1 cellular context compared by ENCODE assay signal in the genomic region with DNA sequence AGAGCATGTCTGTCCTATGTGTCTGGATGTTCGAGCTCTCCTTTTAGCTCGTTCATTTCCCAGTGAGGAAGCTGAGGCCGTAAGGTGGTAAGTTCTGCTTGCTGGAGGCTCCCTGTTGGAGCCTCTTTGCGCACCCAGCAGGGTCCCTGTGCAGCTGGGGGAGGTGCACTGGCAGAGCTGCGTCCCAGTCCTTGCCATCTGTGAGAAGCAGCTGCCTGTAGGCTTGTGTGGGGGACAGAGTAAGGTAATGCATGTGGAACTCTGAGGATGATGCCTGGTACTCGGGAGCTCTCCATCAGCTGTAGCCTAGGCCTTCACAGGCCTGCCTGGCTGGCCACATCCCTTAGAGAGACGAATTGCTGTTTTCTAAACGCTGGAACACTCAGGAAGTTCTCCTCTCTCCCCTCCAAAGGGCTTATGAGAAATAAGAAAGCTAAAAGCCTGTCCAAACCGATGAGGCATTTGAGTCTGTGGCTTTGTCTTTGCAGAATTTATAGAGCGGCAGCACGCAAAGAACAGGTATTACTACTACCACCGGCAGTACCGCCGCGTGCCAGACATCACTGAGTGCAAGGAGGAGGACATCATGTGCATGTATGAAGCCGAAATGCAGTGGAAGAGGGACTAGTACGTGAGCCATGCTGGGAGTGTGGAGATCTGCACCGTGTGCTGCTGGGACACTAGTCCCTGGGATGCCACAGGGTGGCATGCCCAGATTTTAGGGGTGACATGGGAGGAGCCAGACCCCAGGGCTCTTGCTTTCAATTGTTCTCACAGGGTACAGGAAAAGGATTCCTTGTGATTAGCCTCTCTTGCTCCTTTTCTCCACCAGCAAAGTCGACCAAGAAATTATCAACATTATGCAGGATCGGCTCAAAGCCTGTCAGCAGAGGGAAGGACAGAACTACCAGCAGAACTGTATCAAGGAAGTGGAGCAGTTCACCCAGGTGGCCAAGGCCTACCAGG.
TF ChIP-seq lines count a peak whose summit lies in the region.

No MANE protein-coding gene starts in this region.

TF ChIP-seq in WTC11, 78 proteins besides CTCF, POLR2A, EP300 and RAD21 (continued from another document and continues in another):
- TF ChIP-seq, protein P1, sequence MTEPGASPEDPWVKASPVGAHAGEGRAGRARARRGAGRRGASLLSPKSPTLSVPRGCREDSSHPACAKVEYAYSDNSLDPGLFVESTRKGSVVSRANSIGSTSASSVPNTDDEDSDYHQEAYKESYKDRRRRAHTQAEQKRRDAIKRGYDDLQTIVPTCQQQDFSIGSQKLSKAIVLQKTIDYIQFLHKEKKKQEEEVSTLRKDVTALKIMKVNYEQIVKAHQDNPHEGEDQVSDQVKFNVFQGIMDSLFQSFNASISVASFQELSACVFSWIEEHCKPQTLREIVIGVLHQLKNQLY (CRISPR knock-in tag; IDR thresholded peaks at IDR 0.05) = peak; percentile 17; the same call in 1 of the 2 replicates
- TF ChIP-seq GRHL2 (CRISPR knock-in tag; IDR thresholded peaks at IDR 0.05; ENCODE audit: insufficient replicate concordance, severe bottlenecking) = no peak
- TF ChIP-seq JAZF1 (CRISPR knock-in tag; IDR thresholded peaks at IDR 0.05) = no peak
- no peak for TF ChIP-seq ZBTB21 (CRISPR knock-in tag; IDR thresholded peaks at IDR 0.05; ENCODE audit: borderline replicate concordance)
- no peak for TF ChIP-seq ESRRA (CRISPR knock-in tag; IDR thresholded peaks at IDR 0.05; ENCODE audit: borderline replicate concordance)
- TF ChIP-seq JUN (CRISPR knock-in tag; IDR thresholded peaks at IDR 0.05) = peak; percentile 31; the same call in 1 of the 2 replicates
- TF ChIP-seq TEAD1 (CRISPR knock-in tag; IDR thresholded peaks at IDR 0.05) = peak; percentile 48
- peak; percentile 67; the same call in 1 of the 2 replicates for TF ChIP-seq SMAD4 (CRISPR knock-in tag; IDR thresholded peaks at IDR 0.05)
- no peak for TF ChIP-seq HMGA2 (CRISPR knock-in tag; IDR thresholded peaks at IDR 0.05)
- no peak for TF ChIP-seq ETV6 (CRISPR knock-in tag; IDR thresholded peaks at IDR 0.05)
- TF ChIP-seq CREM (CRISPR knock-in tag; IDR thresholded peaks at IDR 0.05) = 0 out of 2 replicates have a peak, but pooled peaks have one; percentile 66
- no peak for TF ChIP-seq ATF6 (CRISPR knock-in tag; IDR thresholded peaks at IDR 0.05)
- TF ChIP-seq RELA (CRISPR knock-in tag; IDR thresholded peaks at IDR 0.05; ENCODE audit: borderline replicate concordance) = no peak
- peak; percentile 76; the same call in 1 of the 2 replicates for TF ChIP-seq ATF1 (CRISPR knock-in tag; IDR thresholded peaks at IDR 0.05)
- no peak; the same call in 1 of the 2 replicates for TF ChIP-seq ZNF423 (CRISPR knock-in tag; IDR thresholded peaks at IDR 0.05)
- 0 out of 2 replicates have a peak, but pooled peaks have one; percentile 70 for TF ChIP-seq KAT7 (CRISPR knock-in tag; IDR thresholded peaks at IDR 0.05; ENCODE audit: borderline replicate concordance)
- no peak; the same call in 1 of the 2 replicates for TF ChIP-seq FOXP1 (CRISPR knock-in tag; IDR thresholded peaks at IDR 0.05; ENCODE audit: borderline replicate concordance)
- peak; percentile 49; the same call in 1 of the 2 replicates for TF ChIP-seq MAX (CRISPR knock-in tag; IDR thresholded peaks at IDR 0.05)
- TF ChIP-seq IRF2 (CRISPR knock-in tag; IDR thresholded peaks at IDR 0.05; ENCODE audit: borderline replicate concordance, low read depth) = no peak
- TF ChIP-seq, protein P2, sequence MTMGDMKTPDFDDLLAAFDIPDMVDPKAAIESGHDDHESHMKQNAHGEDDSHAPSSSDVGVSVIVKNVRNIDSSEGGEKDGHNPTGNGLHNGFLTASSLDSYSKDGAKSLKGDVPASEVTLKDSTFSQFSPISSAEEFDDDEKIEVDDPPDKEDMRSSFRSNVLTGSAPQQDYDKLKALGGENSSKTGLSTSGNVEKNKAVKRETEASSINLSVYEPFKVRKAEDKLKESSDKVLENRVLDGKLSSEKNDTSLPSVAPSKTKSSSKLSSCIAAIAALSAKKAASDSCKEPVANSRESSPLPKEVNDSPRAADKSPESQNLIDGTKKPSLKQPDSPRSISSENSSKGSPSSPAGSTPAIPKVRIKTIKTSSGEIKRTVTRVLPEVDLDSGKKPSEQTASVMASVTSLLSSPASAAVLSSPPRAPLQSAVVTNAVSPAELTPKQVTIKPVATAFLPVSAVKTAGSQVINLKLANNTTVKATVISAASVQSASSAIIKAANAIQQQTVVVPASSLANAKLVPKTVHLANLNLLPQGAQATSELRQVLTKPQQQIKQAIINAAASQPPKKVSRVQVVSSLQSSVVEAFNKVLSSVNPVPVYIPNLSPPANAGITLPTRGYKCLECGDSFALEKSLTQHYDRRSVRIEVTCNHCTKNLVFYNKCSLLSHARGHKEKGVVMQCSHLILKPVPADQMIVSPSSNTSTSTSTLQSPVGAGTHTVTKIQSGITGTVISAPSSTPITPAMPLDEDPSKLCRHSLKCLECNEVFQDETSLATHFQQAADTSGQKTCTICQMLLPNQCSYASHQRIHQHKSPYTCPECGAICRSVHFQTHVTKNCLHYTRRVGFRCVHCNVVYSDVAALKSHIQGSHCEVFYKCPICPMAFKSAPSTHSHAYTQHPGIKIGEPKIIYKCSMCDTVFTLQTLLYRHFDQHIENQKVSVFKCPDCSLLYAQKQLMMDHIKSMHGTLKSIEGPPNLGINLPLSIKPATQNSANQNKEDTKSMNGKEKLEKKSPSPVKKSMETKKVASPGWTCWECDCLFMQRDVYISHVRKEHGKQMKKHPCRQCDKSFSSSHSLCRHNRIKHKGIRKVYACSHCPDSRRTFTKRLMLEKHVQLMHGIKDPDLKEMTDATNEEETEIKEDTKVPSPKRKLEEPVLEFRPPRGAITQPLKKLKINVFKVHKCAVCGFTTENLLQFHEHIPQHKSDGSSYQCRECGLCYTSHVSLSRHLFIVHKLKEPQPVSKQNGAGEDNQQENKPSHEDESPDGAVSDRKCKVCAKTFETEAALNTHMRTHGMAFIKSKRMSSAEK (CRISPR knock-in tag; IDR thresholded peaks at IDR 0.05; ENCODE audit: borderline replicate concordance) = peak; percentile 51
- no peak for TF ChIP-seq ZNF317 (CRISPR knock-in tag; IDR thresholded peaks at IDR 0.05; ENCODE audit: borderline replicate concordance, low read depth)
- TF ChIP-seq PRRX2 (CRISPR knock-in tag; IDR thresholded peaks at IDR 0.05) = peak; percentile 97
- TF ChIP-seq, protein P3, sequence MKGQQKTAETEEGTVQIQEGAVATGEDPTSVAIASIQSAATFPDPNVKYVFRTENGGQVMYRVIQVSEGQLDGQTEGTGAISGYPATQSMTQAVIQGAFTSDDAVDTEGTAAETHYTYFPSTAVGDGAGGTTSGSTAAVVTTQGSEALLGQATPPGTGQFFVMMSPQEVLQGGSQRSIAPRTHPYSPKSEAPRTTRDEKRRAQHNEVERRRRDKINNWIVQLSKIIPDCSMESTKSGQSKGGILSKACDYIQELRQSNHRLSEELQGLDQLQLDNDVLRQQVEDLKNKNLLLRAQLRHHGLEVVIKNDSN (CRISPR knock-in tag; IDR thresholded peaks at IDR 0.05) = peak; percentile 11; the same call in 1 of the 2 replicates
- no peak for TF ChIP-seq ZNF121 (CRISPR knock-in tag; IDR thresholded peaks at IDR 0.05)
- TF ChIP-seq, protein P4, sequence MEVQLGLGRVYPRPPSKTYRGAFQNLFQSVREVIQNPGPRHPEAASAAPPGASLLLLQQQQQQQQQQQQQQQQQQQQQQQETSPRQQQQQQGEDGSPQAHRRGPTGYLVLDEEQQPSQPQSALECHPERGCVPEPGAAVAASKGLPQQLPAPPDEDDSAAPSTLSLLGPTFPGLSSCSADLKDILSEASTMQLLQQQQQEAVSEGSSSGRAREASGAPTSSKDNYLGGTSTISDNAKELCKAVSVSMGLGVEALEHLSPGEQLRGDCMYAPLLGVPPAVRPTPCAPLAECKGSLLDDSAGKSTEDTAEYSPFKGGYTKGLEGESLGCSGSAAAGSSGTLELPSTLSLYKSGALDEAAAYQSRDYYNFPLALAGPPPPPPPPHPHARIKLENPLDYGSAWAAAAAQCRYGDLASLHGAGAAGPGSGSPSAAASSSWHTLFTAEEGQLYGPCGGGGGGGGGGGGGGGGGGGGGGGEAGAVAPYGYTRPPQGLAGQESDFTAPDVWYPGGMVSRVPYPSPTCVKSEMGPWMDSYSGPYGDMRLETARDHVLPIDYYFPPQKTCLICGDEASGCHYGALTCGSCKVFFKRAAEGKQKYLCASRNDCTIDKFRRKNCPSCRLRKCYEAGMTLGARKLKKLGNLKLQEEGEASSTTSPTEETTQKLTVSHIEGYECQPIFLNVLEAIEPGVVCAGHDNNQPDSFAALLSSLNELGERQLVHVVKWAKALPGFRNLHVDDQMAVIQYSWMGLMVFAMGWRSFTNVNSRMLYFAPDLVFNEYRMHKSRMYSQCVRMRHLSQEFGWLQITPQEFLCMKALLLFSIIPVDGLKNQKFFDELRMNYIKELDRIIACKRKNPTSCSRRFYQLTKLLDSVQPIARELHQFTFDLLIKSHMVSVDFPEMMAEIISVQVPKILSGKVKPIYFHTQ (CRISPR knock-in tag; IDR thresholded peaks at IDR 0.05) = peak; percentile 95
- TF ChIP-seq, protein P5, sequence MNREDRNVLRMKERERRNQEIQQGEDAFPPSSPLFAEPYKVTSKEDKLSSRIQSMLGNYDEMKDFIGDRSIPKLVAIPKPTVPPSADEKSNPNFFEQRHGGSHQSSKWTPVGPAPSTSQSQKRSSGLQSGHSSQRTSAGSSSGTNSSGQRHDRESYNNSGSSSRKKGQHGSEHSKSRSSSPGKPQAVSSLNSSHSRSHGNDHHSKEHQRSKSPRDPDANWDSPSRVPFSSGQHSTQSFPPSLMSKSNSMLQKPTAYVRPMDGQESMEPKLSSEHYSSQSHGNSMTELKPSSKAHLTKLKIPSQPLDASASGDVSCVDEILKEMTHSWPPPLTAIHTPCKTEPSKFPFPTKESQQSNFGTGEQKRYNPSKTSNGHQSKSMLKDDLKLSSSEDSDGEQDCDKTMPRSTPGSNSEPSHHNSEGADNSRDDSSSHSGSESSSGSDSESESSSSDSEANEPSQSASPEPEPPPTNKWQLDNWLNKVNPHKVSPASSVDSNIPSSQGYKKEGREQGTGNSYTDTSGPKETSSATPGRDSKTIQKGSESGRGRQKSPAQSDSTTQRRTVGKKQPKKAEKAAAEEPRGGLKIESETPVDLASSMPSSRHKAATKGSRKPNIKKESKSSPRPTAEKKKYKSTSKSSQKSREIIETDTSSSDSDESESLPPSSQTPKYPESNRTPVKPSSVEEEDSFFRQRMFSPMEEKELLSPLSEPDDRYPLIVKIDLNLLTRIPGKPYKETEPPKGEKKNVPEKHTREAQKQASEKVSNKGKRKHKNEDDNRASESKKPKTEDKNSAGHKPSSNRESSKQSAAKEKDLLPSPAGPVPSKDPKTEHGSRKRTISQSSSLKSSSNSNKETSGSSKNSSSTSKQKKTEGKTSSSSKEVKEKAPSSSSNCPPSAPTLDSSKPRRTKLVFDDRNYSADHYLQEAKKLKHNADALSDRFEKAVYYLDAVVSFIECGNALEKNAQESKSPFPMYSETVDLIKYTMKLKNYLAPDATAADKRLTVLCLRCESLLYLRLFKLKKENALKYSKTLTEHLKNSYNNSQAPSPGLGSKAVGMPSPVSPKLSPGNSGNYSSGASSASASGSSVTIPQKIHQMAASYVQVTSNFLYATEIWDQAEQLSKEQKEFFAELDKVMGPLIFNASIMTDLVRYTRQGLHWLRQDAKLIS (CRISPR knock-in tag; IDR thresholded peaks at IDR 0.05; ENCODE audit: borderline replicate concordance) = no peak
- TF ChIP-seq ATF3 (CRISPR knock-in tag; conservative IDR thresholded peaks at IDR 0.05) = no peak
- 0 out of 2 replicates have a peak, but pooled peaks have one; percentile 60 for TF ChIP-seq ZNF232 (CRISPR knock-in tag; IDR thresholded peaks at IDR 0.05)
- TF ChIP-seq, protein P6, sequence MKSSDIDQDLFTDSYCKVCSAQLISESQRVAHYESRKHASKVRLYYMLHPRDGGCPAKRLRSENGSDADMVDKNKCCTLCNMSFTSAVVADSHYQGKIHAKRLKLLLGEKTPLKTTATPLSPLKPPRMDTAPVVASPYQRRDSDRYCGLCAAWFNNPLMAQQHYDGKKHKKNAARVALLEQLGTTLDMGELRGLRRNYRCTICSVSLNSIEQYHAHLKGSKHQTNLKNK (CRISPR knock-in tag; IDR thresholded peaks at IDR 0.05) = no peak
- TF ChIP-seq EMX1 (CRISPR knock-in tag; IDR thresholded peaks at IDR 0.05) = peak; percentile 97
- 0 out of 2 replicates have a peak, but pooled peaks have one; percentile 25 for TF ChIP-seq SP1 (CRISPR knock-in tag; conservative IDR thresholded peaks at IDR 0.05)
- TF ChIP-seq ZNF416 (CRISPR knock-in tag; IDR thresholded peaks at IDR 0.05) = peak; percentile 97
- peak; percentile 35; the same call in 1 of the 2 replicates for TF ChIP-seq TCF7 (CRISPR knock-in tag; IDR thresholded peaks at IDR 0.05; ENCODE audit: low read depth)
- TF ChIP-seq, protein P7, sequence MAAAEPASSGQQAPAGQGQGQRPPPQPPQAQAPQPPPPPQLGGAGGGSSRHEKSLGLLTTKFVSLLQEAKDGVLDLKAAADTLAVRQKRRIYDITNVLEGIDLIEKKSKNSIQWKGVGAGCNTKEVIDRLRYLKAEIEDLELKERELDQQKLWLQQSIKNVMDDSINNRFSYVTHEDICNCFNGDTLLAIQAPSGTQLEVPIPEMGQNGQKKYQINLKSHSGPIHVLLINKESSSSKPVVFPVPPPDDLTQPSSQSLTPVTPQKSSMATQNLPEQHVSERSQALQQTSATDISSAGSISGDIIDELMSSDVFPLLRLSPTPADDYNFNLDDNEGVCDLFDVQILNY (CRISPR knock-in tag; IDR thresholded peaks at IDR 0.05) = no peak
- TF ChIP-seq SMAD3 (CRISPR knock-in tag; IDR thresholded peaks at IDR 0.05; ENCODE audit: borderline replicate concordance) = peak; percentile 90; the same call in 1 of the 2 replicates
